In the genomic region with DNA sequence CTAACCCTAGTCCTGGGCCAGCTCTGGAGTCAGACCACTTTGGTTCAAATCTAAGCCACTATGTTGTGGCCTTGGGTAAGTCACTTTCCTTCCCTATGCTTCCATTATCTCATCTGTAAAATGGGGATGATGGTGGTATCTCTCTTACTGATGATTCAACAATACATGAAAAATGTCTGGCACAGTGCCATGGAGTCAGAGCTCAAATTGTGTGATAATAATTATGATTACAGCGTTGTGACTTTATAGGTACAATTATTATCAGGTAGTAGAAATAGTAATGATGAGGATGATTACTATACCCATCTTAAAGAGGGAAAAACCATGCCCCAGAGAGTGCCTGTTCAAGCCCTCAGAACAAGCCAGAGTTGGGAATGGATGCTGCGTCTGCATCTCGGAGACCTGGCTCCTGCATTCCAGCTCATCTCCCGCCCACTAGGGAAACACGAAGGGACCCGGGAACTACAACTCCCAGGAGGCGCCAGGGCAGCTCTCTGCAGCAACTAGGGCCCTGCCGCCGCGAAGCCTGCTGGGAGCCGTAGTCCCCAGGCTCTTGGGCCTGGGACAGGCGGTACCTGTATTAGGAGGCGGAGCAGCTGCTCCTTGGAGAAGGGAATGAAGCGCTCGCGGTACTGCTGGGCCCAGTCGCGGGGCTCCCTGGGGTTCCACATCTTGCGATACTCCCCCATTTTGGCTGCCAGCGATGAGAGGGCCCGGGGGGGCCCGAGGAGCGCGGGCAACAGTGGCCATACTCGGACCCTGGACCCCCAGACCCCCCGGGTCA, we compare ENCODE assay signal across 8 cellular contexts. TPM values are rescaled to one million over a fixed set of nuclear protein-coding genes. Genes with fewer than 3 reads are reported as not detected.
DNase-seq lines count a peak whose midpoint lies in the region; ATAC-seq and TF ChIP-seq lines count a peak whose summit lies in the region.

No MANE protein-coding gene starts in this region.

- H3K27me3 ChIP-seq in BJ (ENCODE audit: control insufficient read depth, insufficient read depth, low read length), result no peaks in the 10 kb centered on the region

- TF ChIP-seq CTCF in BJ (IDR thresholded peaks at IDR 0.05; ENCODE audit: insufficient read depth, low read depth, low read length), result no peak

- H3K4me1 Mint-ChIP-seq in dendritic cell treated with granulocyte-macrophage colony-stimulating factor and Interleukin-4, amounts not matched to agents 40 ng/mL and 50 ng/mL, for 4 days (ENCODE audit: low read depth), result peaks cover 18% of the 10 kb centered on the region

- intact Hi-C loops in dendritic cell treated with granulocyte-macrophage colony-stimulating factor and Interleukin-4, amounts not matched to agents 40 ng/mL and 50 ng/mL, for 4 days (cut with micrococcal nuclease), result no loop called here

- DNase-seq in BJ (ENCODE audit: low read depth), result peak; percentile 57
- peak; percentile 99 for DNase-seq in NCI-H69 (lab: John Stamatoyannopoulos, UW)
- DNase-seq in activated CD4-positive, alpha-beta T cell treated with anti-CD3 and anti-CD28 coated beads, Interleukin-2, amount 50 U/mL, for 4 hours, result peak; percentile 83 to 84
- DNase-seq in left lobe of liver (ENCODE audit: low spot score), result peak; percentile 97
- DNase-seq in stimulated activated CD4-positive, alpha-beta T cell treated with anti-CD3 and anti-CD28 coated beads, Interleukin-2, amount 100 ng/mL, for 24 hours, result peak; percentile 87 to 93

- H3K27me3 Mint-ChIP-seq in dendritic cell treated with granulocyte-macrophage colony-stimulating factor and Interleukin-4, amounts not matched to agents 40 ng/mL and 50 ng/mL, for 4 days, result no peaks in the 10 kb centered on the region

- POLR2A ChIA-PET in BJ (lab: Charles Lee), result interaction anchor here (0.5 to 1.4 kb wide), 3 partner anchors 41 to 508 kb away, joined by 3 to 6 read pairs (median 3); a partner anchor contains a TSS

- H3K36me3 ChIP-seq in BJ (ENCODE audit: control insufficient read depth, insufficient read depth, low read length), result no peaks in the 10 kb centered on the region

- H3K4me3 Mint-ChIP-seq in dendritic cell treated with granulocyte-macrophage colony-stimulating factor and Interleukin-4, amounts not matched to agents 40 ng/mL and 50 ng/mL, for 4 days, result peak overlapping the region; percentile 78

- H3K27ac Mint-ChIP-seq in dendritic cell treated with granulocyte-macrophage colony-stimulating factor and Interleukin-4, amounts not matched to agents 40 ng/mL and 50 ng/mL, for 4 days, result peak overlapping the region; percentile 95

- no peaks in the 10 kb centered on the region for H3K9me3 Mint-ChIP-seq in dendritic cell treated with granulocyte-macrophage colony-stimulating factor and Interleukin-4, amounts not matched to agents 40 ng/mL and 50 ng/mL, for 4 days

- ATAC-seq in GM19324 (IDR thresholded peaks at IDR 0.05; ENCODE audit: low FRiP score, unreplicated experiment) (peak; percentile 40), HG03521 (IDR thresholded peaks at IDR 0.05; ENCODE audit: unreplicated experiment) (peak; percentile 29), left lobe of liver (peak; percentile 89)

- H3K4me3 ChIP-seq in BJ (ENCODE audit: low read depth, low read length), result peak overlapping the region; percentile 52

- peaks cover 17% of the 10 kb centered on the region for H3K36me3 Mint-ChIP-seq in dendritic cell treated with granulocyte-macrophage colony-stimulating factor and Interleukin-4, amounts not matched to agents 40 ng/mL and 50 ng/mL, for 4 days (ENCODE audit: low read depth)

- CTCF ChIA-PET in BJ (lab: Yijun Ruan, JAX), result interaction anchor here (0.6 to 1.4 kb wide), 5 partner anchors 12 to 41 kb away, joined by 3 to 6 read pairs (median 4); partner anchors contain the start of gene KDELR1

RNA-seq across cellular contexts. Expression of gene TMEM143, which starts 0.8 kb away (rescaled TPM):
- 5.7 and 9.9 TPM in 2 replicates for polyA plus RNA-seq in BJ (2011; rRNA removed)
- polyA minus RNA-seq in BJ (2011; rRNA and poly(A)+ RNA removed), result 4.1 and 8.1 TPM in 2 replicates
- 19.0 TPM for total RNA-seq in left lobe of liver

RNA-seq across cellular contexts. Expression of gene SYNGR4, which starts 1.3 kb away (rescaled TPM):
- polyA plus RNA-seq in BJ (2011; rRNA removed), result not detected in 2 replicates
- not detected in 2 replicates for polyA minus RNA-seq in BJ (2011; rRNA and poly(A)+ RNA removed)
- total RNA-seq in left lobe of liver, result not detected

RNA-seq across cellular contexts. Expression of gene KDELR1, which starts 28.4 kb away (rescaled TPM):
- polyA plus RNA-seq in BJ (2011; rRNA removed), result 237 and 273 TPM in 2 replicates
- polyA minus RNA-seq in BJ (2011; rRNA and poly(A)+ RNA removed), result 139 and 184 TPM in 2 replicates
- total RNA-seq in left lobe of liver, result 68.4 TPM

RNA-seq across cellular contexts. Expression of gene GRIN2D, which starts 30.6 kb away (rescaled TPM):
- 0.36 and 0.64 TPM in 2 replicates for polyA plus RNA-seq in BJ (2011; rRNA removed)
- polyA minus RNA-seq in BJ (2011; rRNA and poly(A)+ RNA removed), result 1.5 and 2.0 TPM in 2 replicates
- total RNA-seq in left lobe of liver, result 0.20 TPM

RNA-seq across cellular contexts. Expression of gene EMP3, which starts 37.6 kb away (rescaled TPM):
- 351 and 472 TPM in 2 replicates for polyA plus RNA-seq in BJ (2011; rRNA removed)
- polyA minus RNA-seq in BJ (2011; rRNA and poly(A)+ RNA removed), result 194 and 410 TPM in 2 replicates
- total RNA-seq in left lobe of liver, result 6.7 TPM

Comparison
In these comparisons a context has a peak if more than half of its experiments do, and no peak if none do; other contexts are left out.
1. Peak in every context shown above with its lines: DNase-seq, ATAC-seq and H3K4me3 ChIP-seq.
2. ATAC-seq: peak in every context shown above with its lines; median percentile 89 in left lobe of liver; 40 in GM19324; 29 in HG03521.